In the genomic region with DNA sequence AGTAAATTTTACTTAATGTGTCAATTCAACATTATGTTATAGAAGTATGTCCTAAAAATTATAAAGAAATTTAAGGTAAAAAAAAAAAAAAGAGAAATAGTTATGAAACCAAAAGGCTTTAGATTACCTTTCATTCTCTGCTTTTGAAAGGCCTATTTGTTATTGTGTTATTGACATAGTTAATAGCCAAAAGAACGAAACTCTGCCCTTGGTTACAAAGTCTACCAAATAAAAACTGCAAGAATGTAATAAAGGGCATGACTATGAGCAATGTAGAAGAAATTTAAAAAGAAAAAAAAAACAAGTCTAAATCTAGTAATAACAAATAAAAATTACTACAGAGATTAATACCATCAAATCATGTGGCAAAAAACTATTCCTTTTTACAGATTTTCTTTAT, we compare ENCODE assay signal across 25 cellular contexts.
"Had no signal": no experiment of that assay in that cellular context is flagged by ENCODE, and none has a peak within 500 bp of the region (broad histone marks: within the 10 kb centered on the region; RNA-seq: fewer than 3 reads in every experiment).

No MANE protein-coding gene starts in this region.

- H3K4me1 ChIP-seq: SJCRH30 had no signal

- FAIRE-seq: HTR-8/SVneo had no signal

- ATAC-seq: Panc1, Right ventricle myocardium inferior, SK-N-SH treated with all-trans-retinoic acid at 6 μM for 48 hours had no signal

- H3K4me3 ChIP-seq: MG63, SJCRH30 had no signal

- H3K27me3 ChIP-seq: MG63, SJCRH30 had no signal

- H3K9me3 ChIP-seq: MG63, SJCRH30 had no signal

- H3K27ac ChIP-seq: HL-60, SJCRH30 had no signal

- DNase-seq: IMR-90, Karpas-422, KG1, MG63, NCI-H1092, NCI-H1105 treated with DMSO at 0.1 percent for 48 hours, NCI-H1417 treated with DMSO at 0.1 percent for 48 hours, NCI-H146, NCI-H1694 treated with DMSO at 0.1 percent for 48 hours, NCI-H1930, NCI-H2081 treated with DMSO at 0.1 percent for 48 hours, NCI-H2171, NCI-H226, NCI-H446, NCI-H510A, NCI-H524 treated with DMSO at 0.1 percent for 48 hours, NCI-H69, NCI-H774, SHP77 treated with DMSO at 0.1 percent for 48 hours, SJCRH30 had no signal
